Comparison of ENCODE assay signal across 8 cellular contexts in genomic region chr15:23857028-23857641, GRCh38.
A peak's percentile ranks its signal among the peaks of the same experiment; 100 is the strongest.
DNase-seq lines count a peak whose midpoint lies in the region; ATAC-seq lines count a peak whose summit lies in the region.

No MANE protein-coding gene starts in this region.

- H3K27me3 Mint-ChIP-seq in activated CD4-positive, alpha-beta memory T cell treated with anti-CD3 and anti-CD28 coated beads for 36 hours = peaks cover 2% of the 10 kb centered on the region
- H3K27me3 Mint-ChIP-seq in activated CD4-positive, alpha-beta memory T cell treated with anti-CD3 and anti-CD28 coated beads, Interleukin-2, amount 10 ng/mL, durations not matched to agents 7 days and 5 days = no peaks in the 10 kb centered on the region
- H3K27me3 Mint-ChIP-seq in T-helper 2 cell treated with Interferon-gamma antibody and Interleukin-4, amounts not matched to agents 5 μg/mL and 100 μg/mL, for 36 hours (ENCODE audit: low read depth) = no peaks in the 10 kb centered on the region

- intact Hi-C loops in activated CD4-positive, alpha-beta memory T cell treated with anti-CD3 and anti-CD28 coated beads for 36 hours (cut with micrococcal nuclease) = no loop called here

- no peaks in the 10 kb centered on the region for H3K36me3 Mint-ChIP-seq in activated CD4-positive, alpha-beta memory T cell treated with anti-CD3 and anti-CD28 coated beads for 36 hours
- no peaks in the 10 kb centered on the region for H3K36me3 Mint-ChIP-seq in activated CD4-positive, alpha-beta memory T cell treated with anti-CD3 and anti-CD28 coated beads, Interleukin-2, amount 10 ng/mL, durations not matched to agents 7 days and 5 days (ENCODE audit: low read depth)
- no peaks in the 10 kb centered on the region for H3K36me3 Mint-ChIP-seq in T-helper 2 cell treated with Interferon-gamma antibody and Interleukin-4, amounts not matched to agents 5 μg/mL and 100 μg/mL, for 36 hours (ENCODE audit: low read depth)

- peaks cover 6% of the 10 kb centered on the region for H3K9me3 Mint-ChIP-seq in activated CD4-positive, alpha-beta memory T cell treated with anti-CD3 and anti-CD28 coated beads for 36 hours
- peaks cover 6% of the 10 kb centered on the region for H3K9me3 Mint-ChIP-seq in activated CD4-positive, alpha-beta memory T cell treated with anti-CD3 and anti-CD28 coated beads, Interleukin-2, amount 10 ng/mL, durations not matched to agents 7 days and 5 days
- H3K9me3 Mint-ChIP-seq in T-helper 2 cell treated with Interferon-gamma antibody and Interleukin-4, amounts not matched to agents 5 μg/mL and 100 μg/mL, for 36 hours = peaks cover 5% of the 10 kb centered on the region

- no peak overlapping the region for H3K27ac Mint-ChIP-seq in activated CD4-positive, alpha-beta memory T cell treated with anti-CD3 and anti-CD28 coated beads for 36 hours
- no peak overlapping the region for H3K27ac Mint-ChIP-seq in activated CD4-positive, alpha-beta memory T cell treated with anti-CD3 and anti-CD28 coated beads, Interleukin-2, amount 10 ng/mL, durations not matched to agents 7 days and 5 days
- no peak overlapping the region for H3K27ac Mint-ChIP-seq in T-helper 2 cell treated with Interferon-gamma antibody and Interleukin-4, amounts not matched to agents 5 μg/mL and 100 μg/mL, for 36 hours

- no peak overlapping the region for H3K4me3 Mint-ChIP-seq in activated CD4-positive, alpha-beta memory T cell treated with anti-CD3 and anti-CD28 coated beads for 36 hours
- H3K4me3 Mint-ChIP-seq in activated CD4-positive, alpha-beta memory T cell treated with anti-CD3 and anti-CD28 coated beads, Interleukin-2, amount 10 ng/mL, durations not matched to agents 7 days and 5 days = no peak overlapping the region
- H3K4me3 Mint-ChIP-seq in T-helper 2 cell treated with Interferon-gamma antibody and Interleukin-4, amounts not matched to agents 5 μg/mL and 100 μg/mL, for 36 hours = no peak overlapping the region

- DNase-seq in activated CD4-positive, alpha-beta memory T cell treated with anti-CD3 and anti-CD28 coated beads for 36 hours = peak; percentile 12
- no peak for DNase-seq in activated CD4-positive, alpha-beta memory T cell treated with anti-CD3 and anti-CD28 coated beads, Interleukin-2, amount 10 ng/mL, durations not matched to agents 7 days and 5 days
- DNase-seq in NCI-H526 treated with DMSO at 0.1 percent for 48 hours (lab: John Stamatoyannopoulos, UW) (peak; percentile 34), retina (peak; percentile 72), COR-L47 (lab: John Stamatoyannopoulos, UW) (no peak)
- DNase-seq in T-helper 2 cell treated with Interferon-gamma antibody and Interleukin-4, amounts not matched to agents 5 μg/mL and 100 μg/mL, for 36 hours (ENCODE audit: low spot score) = no peak

- CTCF ChIA-PET in activated CD4-positive, alpha-beta memory T cell treated with anti-CD3 and anti-CD28 coated beads for 36 hours (lab: Charles Lee) = no interaction called here
- CTCF ChIA-PET in activated CD4-positive, alpha-beta memory T cell treated with anti-CD3 and anti-CD28 coated beads, Interleukin-2, amount 10 ng/mL, durations not matched to agents 7 days and 5 days (lab: Charles Lee) = no interaction called here

- POLR2A ChIA-PET in activated CD4-positive, alpha-beta memory T cell treated with anti-CD3 and anti-CD28 coated beads for 36 hours (lab: Charles Lee) = no interaction called here
- POLR2A ChIA-PET in activated CD4-positive, alpha-beta memory T cell treated with anti-CD3 and anti-CD28 coated beads, Interleukin-2, amount 10 ng/mL, durations not matched to agents 7 days and 5 days (lab: Charles Lee) = no interaction called here

- no peaks in the 10 kb centered on the region for H3K4me1 Mint-ChIP-seq in activated CD4-positive, alpha-beta memory T cell treated with anti-CD3 and anti-CD28 coated beads for 36 hours (ENCODE audit: low read depth)
- H3K4me1 Mint-ChIP-seq in activated CD4-positive, alpha-beta memory T cell treated with anti-CD3 and anti-CD28 coated beads, Interleukin-2, amount 10 ng/mL, durations not matched to agents 7 days and 5 days = no peaks in the 10 kb centered on the region
- no peaks in the 10 kb centered on the region for H3K4me1 Mint-ChIP-seq in T-helper 2 cell treated with Interferon-gamma antibody and Interleukin-4, amounts not matched to agents 5 μg/mL and 100 μg/mL, for 36 hours (ENCODE audit: low read depth)

- ATAC-seq in esophagus mucosa (peak; percentile 18), GM19324 (IDR thresholded peaks at IDR 0.05; ENCODE audit: low FRiP score, unreplicated experiment) (no peak)

Comparison
In these comparisons a context has a peak if more than half of its experiments do, and no peak if none do; other contexts are left out.
1. DNase-seq: peak in activated CD4-positive, alpha-beta memory T cell treated with anti-CD3 and anti-CD28 coated beads for 36 hours (single experiment), NCI-H526 treated with DMSO at 0.1 percent for 48 hours (single experiment) and retina (single experiment); none in activated CD4-positive, alpha-beta memory T cell treated with anti-CD3 and anti-CD28 coated beads, Interleukin-2, amount 10 ng/mL, durations not matched to agents 7 days and 5 days (single experiment), T-helper 2 cell treated with Interferon-gamma antibody and Interleukin-4, amounts not matched to agents 5 μg/mL and 100 μg/mL, for 36 hours (single experiment) and COR-L47 (single experiment).